Comparison of ENCODE assay signal across 18 cellular contexts in the genomic region with DNA sequence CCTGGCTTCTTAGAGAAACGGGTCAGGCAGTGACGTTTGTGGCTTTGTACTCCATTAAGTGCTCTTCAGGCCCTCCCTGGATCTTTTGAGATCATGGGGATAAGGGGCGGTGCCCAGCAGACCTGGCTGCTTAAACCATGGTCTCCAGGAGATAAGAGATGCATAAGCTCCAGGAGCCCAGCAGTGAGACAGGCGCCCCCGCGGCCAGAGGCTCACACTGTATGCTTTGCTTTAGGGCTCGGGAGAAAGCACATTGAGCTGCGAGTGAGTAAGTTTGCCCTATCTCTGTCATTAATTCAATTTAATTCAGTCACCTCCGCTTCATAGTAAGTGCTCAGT.
"Had no signal": no experiment of that assay in that cellular context is flagged by ENCODE, and none has a peak within 500 bp of the region (broad histone marks: within the 10 kb centered on the region; RNA-seq: fewer than 3 reads in every experiment).

No MANE protein-coding gene starts in this region.

- H3K27ac Mint-ChIP-seq: activated T-helper 17 cell treated with anti-CD3 and anti-CD28 coated beads, Interleukin-2, amount 50 U/mL, for 72 hours; naive thymus-derived CD8-positive, alpha-beta T cell had no signal

- H3K4me1 ChIP-seq: gastrocnemius medialis, prostate gland, upper lobe of right lung had no signal

- H3K36me3 ChIP-seq: gastrocnemius medialis, heart left ventricle, prostate gland, upper lobe of right lung had no signal

- H3K27ac ChIP-seq: gastrocnemius medialis, prostate gland, upper lobe of right lung had no signal

- H3K9me3 Mint-ChIP-seq: activated T-helper 17 cell treated with anti-CD3 and anti-CD28 coated beads, Interleukin-2, amount 50 U/mL, for 72 hours; naive thymus-derived CD8-positive, alpha-beta T cell; stimulated activated naive CD8-positive, alpha-beta T cell treated with anti-CD3 and anti-CD28 coated beads, Interleukin-15, amount 100 ng/mL, for 72 hours had no signal

- H3K27me3 Mint-ChIP-seq: stimulated activated naive CD8-positive, alpha-beta T cell treated with anti-CD3 and anti-CD28 coated beads, Interleukin-15, amount 100 ng/mL, for 72 hours had no signal

- H3K4me1 Mint-ChIP-seq: activated T-helper 17 cell treated with anti-CD3 and anti-CD28 coated beads, Interleukin-2, amount 50 U/mL, for 72 hours; naive thymus-derived CD8-positive, alpha-beta T cell; stimulated activated naive CD8-positive, alpha-beta T cell treated with anti-CD3 and anti-CD28 coated beads, Interleukin-15, amount 100 ng/mL, for 72 hours had no signal

- H3K4me3 Mint-ChIP-seq: activated T-helper 17 cell treated with anti-CD3 and anti-CD28 coated beads, Interleukin-2, amount 50 U/mL, for 72 hours; naive thymus-derived CD8-positive, alpha-beta T cell; stimulated activated naive CD8-positive, alpha-beta T cell treated with anti-CD3 and anti-CD28 coated beads, Interleukin-15, amount 100 ng/mL, for 72 hours had no signal

- DNase-seq: activated CD4-positive, alpha-beta T cell treated with anti-CD3 and anti-CD28 coated beads for 1 hour; activated CD4-positive, alpha-beta T cell treated with anti-CD3 and anti-CD28 coated beads, Interleukin-2, amount 50 U/mL, for 4 hours; activated naive CD4-positive, alpha-beta T cell treated with anti-CD3 and anti-CD28 coated beads, Interleukin-2, amount 50 U/mL, for 16 hours; activated T-cell treated with anti-CD3 and anti-CD28 coated beads for 4 hours; erythroblast; gastrocnemius medialis; left colon; mucosa of descending colon; naive thymus-derived CD8-positive, alpha-beta T cell; stimulated activated CD4-positive, alpha-beta T cell treated with anti-CD3 and anti-CD28 coated beads, Interleukin-1b, Interleukin-23, amount 100 ng/mL, for 48 hours; stimulated activated naive CD8-positive, alpha-beta T cell treated with anti-CD3 and anti-CD28 coated beads, Interleukin-15, amount 100 ng/mL, for 72 hours; T-helper 1 cell; T1000 had no signal

- H3K27me3 ChIP-seq: gastrocnemius medialis, heart left ventricle, upper lobe of right lung had no signal

- H3K9me3 ChIP-seq: gastrocnemius medialis, heart left ventricle, mucosa of descending colon, prostate gland, upper lobe of right lung had no signal

- H3K4me3 ChIP-seq: gastrocnemius medialis, heart left ventricle, lung, mucosa of descending colon, prostate gland, upper lobe of right lung had no signal

- H3K36me3 Mint-ChIP-seq: naive thymus-derived CD8-positive, alpha-beta T cell had no signal

- ATAC-seq: activated T-helper 17 cell treated with anti-CD3 and anti-CD28 coated beads, Interleukin-2, amount 50 U/mL, for 72 hours; gastrocnemius medialis; heart left ventricle; left colon; mucosa of descending colon; naive thymus-derived CD8-positive, alpha-beta T cell; stimulated activated naive CD8-positive, alpha-beta T cell treated with anti-CD3 and anti-CD28 coated beads, Interleukin-15, amount 100 ng/mL, for 72 hours; upper lobe of right lung had no signal
